ENCODE assay signal across 8 cellular contexts in the genomic region with DNA sequence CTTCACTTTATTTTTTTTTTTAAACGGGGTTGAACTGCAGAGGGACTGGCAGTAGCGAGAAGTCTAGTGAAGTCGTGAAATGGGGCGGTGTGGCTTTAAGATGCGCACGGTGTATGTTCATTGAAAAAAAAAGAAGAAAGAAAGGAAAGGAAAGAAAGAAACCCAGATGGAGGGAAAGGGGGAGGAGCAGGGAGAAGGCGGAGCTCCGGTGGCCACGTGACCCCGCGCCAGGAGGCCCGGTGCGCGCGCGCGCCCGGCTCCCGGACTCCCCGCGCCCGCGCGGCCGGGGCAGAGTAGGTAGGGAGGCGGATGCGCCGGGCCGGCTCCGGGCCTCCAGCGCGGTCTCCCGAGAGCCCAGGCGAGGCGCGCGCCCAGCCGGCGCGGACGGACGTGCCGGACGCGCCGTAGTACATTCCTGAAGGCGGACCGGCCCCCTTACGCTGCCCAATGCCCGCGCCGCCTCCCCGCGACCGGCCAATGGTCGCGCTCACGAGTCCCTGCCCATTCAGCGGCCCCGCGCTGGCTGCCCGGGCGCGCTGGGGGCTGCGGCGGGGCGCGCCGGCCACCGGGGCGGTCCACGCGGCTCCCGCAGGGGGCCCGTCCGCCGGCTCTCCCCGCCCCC.
A peak's percentile ranks its signal among the peaks of the same experiment; 100 is the strongest.
DNase-seq lines count a peak whose midpoint lies in the region; ATAC-seq lines count a peak whose summit lies in the region.

No MANE protein-coding gene starts in this region.

- H3K27me3 ChIP-seq in layer of hippocampus (ENCODE audit: control insufficient read depth, insufficient read depth, low read length): no peaks in the 10 kb centered on the region

- H3K27ac ChIP-seq in cingulate gyrus (ENCODE audit: low read depth, low read length) (peak overlapping the region; percentile 12), layer of hippocampus (ENCODE audit: low read depth, low read length) (peak overlapping the region; percentile 73)

- peak; percentile 96 for DNase-seq in AG20443 (ENCODE audit: low spot score)
- peak; percentile 84 for DNase-seq in NCI-H446 treated with DMSO at 0.1 percent for 48 hours (lab: John Stamatoyannopoulos, UW)
- DNase-seq in activated CD4-positive, alpha-beta T cell treated with anti-CD3 and anti-CD28 coated beads for 48 hours: peak; percentile 90
- peak; percentile 89 for DNase-seq in stimulated activated CD4-positive, alpha-beta T cell treated with anti-CD3 and anti-CD28 coated beads, Interleukin-15, amount 100 ng/mL, for 24 hours

- ATAC-seq in GM19035 (IDR thresholded peaks at IDR 0.05; ENCODE audit: unreplicated experiment) (peak; percentile 46), HG03378 (IDR thresholded peaks at IDR 0.05; ENCODE audit: unreplicated experiment) (peak; percentile 39)

Comparison
In these comparisons a context has a peak if more than half of its experiments do, and no peak if none do; other contexts are left out.
1. Peak in every context shown above with its lines: DNase-seq, ATAC-seq and H3K27ac ChIP-seq.